Comparison of ENCODE assay signal across 8 cellular contexts in genomic region chr3:149969945-149970715, GRCh38. TPM values are rescaled to one million over a fixed set of nuclear protein-coding genes. Genes with fewer than 3 reads are reported as not detected.
DNase-seq lines count a peak whose midpoint lies in the region; ATAC-seq and TF ChIP-seq lines count a peak whose summit lies in the region.

No MANE protein-coding gene starts in this region.

- H3K4me3 Mint-ChIP-seq in activated T-cell treated with anti-CD3 and anti-CD28 coated beads, Interleukin-2, amount 50 U/mL, for 72 hours: peak overlapping the region; percentile 82 to 96

- peak in 1 of 4 donors; percentile 19 for TF ChIP-seq POLR2A in esophagus squamous epithelium (IDR thresholded peaks at IDR 0.05)

- H3K27me3 Mint-ChIP-seq in activated T-cell treated with anti-CD3 and anti-CD28 coated beads, Interleukin-2, amount 50 U/mL, for 72 hours (ENCODE audit: low read depth): peaks cover 37% of the 10 kb centered on the region

- peak; percentile 65 for ATAC-seq in GM19452 (IDR thresholded peaks at IDR 0.05; ENCODE audit: unreplicated experiment)
- peak; percentile 45 for ATAC-seq in HG03565 (IDR thresholded peaks at IDR 0.05; ENCODE audit: unreplicated experiment)
- ATAC-seq in activated T-cell treated with anti-CD3 and anti-CD28 coated beads, Interleukin-2, amount 50 U/mL, for 72 hours (replicated peaks in 1 of 2): peak; percentile 65 to 72

- H3K27ac Mint-ChIP-seq in activated T-cell treated with anti-CD3 and anti-CD28 coated beads, Interleukin-2, amount 50 U/mL, for 72 hours: peak overlapping the region; percentile 82

- H3K9ac ChIP-seq in muscle layer of colon (ENCODE audit: low read length): peak overlapping the region; percentile 57

- intact Hi-C loops in esophagus squamous epithelium (cut with DNase I): loop anchor here (10.0 kb wide), 2 partner anchors 215 to 255 kb away; no protein-coding TSS in a partner anchor

- H3K27me3 ChIP-seq in esophagus squamous epithelium: peaks cover 0 to 13% (median 0%) of the 10 kb centered on the region in 4 donors
- H3K27me3 ChIP-seq in muscle layer of colon (ENCODE audit: control insufficient read depth in 1 of 2, insufficient read depth in 2 of 2, low read length in 2 of 2): no peaks in the 10 kb centered on the region

- TF ChIP-seq CTCF in C4-2B (conservative IDR thresholded peaks at IDR 0.05): no peak
- no peak for TF ChIP-seq CTCF in esophagus squamous epithelium (IDR thresholded peaks at IDR 0.05)

- WGBS in esophagus squamous epithelium, 2 donors: 0% methylated on average over 10 to 13 of the region's 72 CpGs

- H3K4me1 ChIP-seq in esophagus squamous epithelium (peaks cover 0 to 50% (median 0%) of the 10 kb centered on the region in 3 donors), muscle layer of colon (ENCODE audit: insufficient read depth, low read length) (peaks cover 35% of the 10 kb centered on the region)

- no peaks in the 10 kb centered on the region for H3K36me3 Mint-ChIP-seq in activated T-cell treated with anti-CD3 and anti-CD28 coated beads, Interleukin-2, amount 50 U/mL, for 72 hours (ENCODE audit: insufficient read depth in 2 of 2)

- peak overlapping the region; percentile 81 for H3K27ac ChIP-seq in C4-2B
- peak overlapping the region; percentile 81 to 92 (median 90) for H3K27ac ChIP-seq in esophagus squamous epithelium
- peak overlapping the region; percentile 88 for H3K27ac ChIP-seq in muscle layer of colon (ENCODE audit: low read depth, low read length)

- peak overlapping the region; percentile 60 to 97 (median 82) for H3K4me3 ChIP-seq in esophagus squamous epithelium
- H3K4me3 ChIP-seq in muscle layer of colon (ENCODE audit: low read depth in 1 of 2, low read length in 2 of 2): peak overlapping the region; percentile 86 to 93

- H3K36me3 ChIP-seq in esophagus squamous epithelium: peaks cover 0 to 14% (median 0%) of the 10 kb centered on the region in 3 donors
- H3K36me3 ChIP-seq in muscle layer of colon (ENCODE audit: insufficient read depth, low read length): peaks cover 8% of the 10 kb centered on the region

- H3K9me3 Mint-ChIP-seq in activated T-cell treated with anti-CD3 and anti-CD28 coated beads, Interleukin-2, amount 50 U/mL, for 72 hours: no peaks in the 10 kb centered on the region

- H3K9me3 ChIP-seq in esophagus squamous epithelium (no peaks in the 10 kb centered on the region), muscle layer of colon (ENCODE audit: low read length) (no peaks in the 10 kb centered on the region)

- DNase-seq in NOMO-1 treated with DMSO at 0.1 percent for 48 hours (lab: John Stamatoyannopoulos, UW; ENCODE audit: unreplicated experiment) (peak; percentile 37), esophagus squamous epithelium (lab: John Stamatoyannopoulos, UW) (peak; percentile 5)
- DNase-seq in activated T-cell treated with anti-CD3 and anti-CD28 coated beads, Interleukin-2, amount 50 U/mL, for 72 hours: peak; percentile 82 to 86
- peak; percentile 82 for DNase-seq in stimulated activated CD8-positive, alpha-beta memory T cell treated with anti-CD3 and anti-CD28 coated beads, Interleukin-4, amount 100 ng/mL, for 48 hours

- peaks cover 12% of the 10 kb centered on the region for H3K4me1 Mint-ChIP-seq in activated T-cell treated with anti-CD3 and anti-CD28 coated beads, Interleukin-2, amount 50 U/mL, for 72 hours (ENCODE audit: low read depth)

RNA-seq across cellular contexts. Expression of gene PFN2, which starts 0.6 kb away (rescaled TPM):
- 1 to 10 TPM; 3.2 to 5.9 TPM for total RNA-seq in activated T-cell treated with anti-CD3 and anti-CD28 coated beads, Interleukin-2, amount 50 U/mL, for 72 hours
- total RNA-seq in esophagus squamous epithelium: 10 to 100 TPM in 3 of 4 donors, 1 to 10 TPM in 1; 7.8 to 39.3 (median 26.6) TPM

Comparison
In these comparisons a context has a peak if more than half of its experiments do, and no peak if none do; other contexts are left out.
1. Peak in every context shown above with its lines: DNase-seq, ATAC-seq, H3K4me3 ChIP-seq and H3K27ac ChIP-seq.
2. DNase-seq: peak in every context shown above with its lines; median percentile 84 in activated T-cell treated with anti-CD3 and anti-CD28 coated beads, Interleukin-2, amount 50 U/mL, for 72 hours; 82 in stimulated activated CD8-positive, alpha-beta memory T cell treated with anti-CD3 and anti-CD28 coated beads, Interleukin-4, amount 100 ng/mL, for 48 hours; 37 in NOMO-1 treated with DMSO at 0.1 percent for 48 hours; 5 in esophagus squamous epithelium.